Comparison of ENCODE assay signal across 2 cellular contexts in the genomic region with DNA sequence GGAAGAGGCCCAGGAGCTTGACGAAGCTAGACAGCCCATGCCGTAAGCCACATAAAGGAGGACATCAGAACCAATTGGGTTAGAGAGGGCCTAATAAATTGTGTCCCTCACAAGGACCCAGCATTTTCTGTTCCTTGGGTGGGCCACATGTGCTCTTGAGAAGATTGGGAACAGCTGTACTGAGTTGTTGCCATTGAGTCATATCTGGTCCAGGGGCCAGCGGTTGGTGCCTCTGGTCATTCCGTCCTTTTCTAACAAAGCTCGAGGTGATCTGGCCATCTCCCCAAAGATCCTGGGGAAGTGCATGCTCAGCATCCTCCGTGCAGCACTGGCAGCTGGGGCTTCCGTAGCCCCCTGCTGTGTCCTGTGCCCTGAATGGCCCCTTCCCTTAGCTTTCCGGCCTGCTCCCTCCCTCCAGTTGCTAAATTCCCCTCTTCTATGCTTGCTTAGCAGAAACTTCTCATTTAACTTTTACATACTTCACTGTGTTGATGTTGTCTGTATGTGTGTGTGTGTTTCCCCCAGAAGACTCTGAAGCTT.
TF ChIP-seq lines count a peak whose summit lies in the region.

No MANE protein-coding gene starts in this region.

TF ChIP-seq in GM23338, 12 proteins besides CTCF, POLR2A, EP300 and RAD21 (continued from another document):
- TF ChIP-seq, protein P1, sequence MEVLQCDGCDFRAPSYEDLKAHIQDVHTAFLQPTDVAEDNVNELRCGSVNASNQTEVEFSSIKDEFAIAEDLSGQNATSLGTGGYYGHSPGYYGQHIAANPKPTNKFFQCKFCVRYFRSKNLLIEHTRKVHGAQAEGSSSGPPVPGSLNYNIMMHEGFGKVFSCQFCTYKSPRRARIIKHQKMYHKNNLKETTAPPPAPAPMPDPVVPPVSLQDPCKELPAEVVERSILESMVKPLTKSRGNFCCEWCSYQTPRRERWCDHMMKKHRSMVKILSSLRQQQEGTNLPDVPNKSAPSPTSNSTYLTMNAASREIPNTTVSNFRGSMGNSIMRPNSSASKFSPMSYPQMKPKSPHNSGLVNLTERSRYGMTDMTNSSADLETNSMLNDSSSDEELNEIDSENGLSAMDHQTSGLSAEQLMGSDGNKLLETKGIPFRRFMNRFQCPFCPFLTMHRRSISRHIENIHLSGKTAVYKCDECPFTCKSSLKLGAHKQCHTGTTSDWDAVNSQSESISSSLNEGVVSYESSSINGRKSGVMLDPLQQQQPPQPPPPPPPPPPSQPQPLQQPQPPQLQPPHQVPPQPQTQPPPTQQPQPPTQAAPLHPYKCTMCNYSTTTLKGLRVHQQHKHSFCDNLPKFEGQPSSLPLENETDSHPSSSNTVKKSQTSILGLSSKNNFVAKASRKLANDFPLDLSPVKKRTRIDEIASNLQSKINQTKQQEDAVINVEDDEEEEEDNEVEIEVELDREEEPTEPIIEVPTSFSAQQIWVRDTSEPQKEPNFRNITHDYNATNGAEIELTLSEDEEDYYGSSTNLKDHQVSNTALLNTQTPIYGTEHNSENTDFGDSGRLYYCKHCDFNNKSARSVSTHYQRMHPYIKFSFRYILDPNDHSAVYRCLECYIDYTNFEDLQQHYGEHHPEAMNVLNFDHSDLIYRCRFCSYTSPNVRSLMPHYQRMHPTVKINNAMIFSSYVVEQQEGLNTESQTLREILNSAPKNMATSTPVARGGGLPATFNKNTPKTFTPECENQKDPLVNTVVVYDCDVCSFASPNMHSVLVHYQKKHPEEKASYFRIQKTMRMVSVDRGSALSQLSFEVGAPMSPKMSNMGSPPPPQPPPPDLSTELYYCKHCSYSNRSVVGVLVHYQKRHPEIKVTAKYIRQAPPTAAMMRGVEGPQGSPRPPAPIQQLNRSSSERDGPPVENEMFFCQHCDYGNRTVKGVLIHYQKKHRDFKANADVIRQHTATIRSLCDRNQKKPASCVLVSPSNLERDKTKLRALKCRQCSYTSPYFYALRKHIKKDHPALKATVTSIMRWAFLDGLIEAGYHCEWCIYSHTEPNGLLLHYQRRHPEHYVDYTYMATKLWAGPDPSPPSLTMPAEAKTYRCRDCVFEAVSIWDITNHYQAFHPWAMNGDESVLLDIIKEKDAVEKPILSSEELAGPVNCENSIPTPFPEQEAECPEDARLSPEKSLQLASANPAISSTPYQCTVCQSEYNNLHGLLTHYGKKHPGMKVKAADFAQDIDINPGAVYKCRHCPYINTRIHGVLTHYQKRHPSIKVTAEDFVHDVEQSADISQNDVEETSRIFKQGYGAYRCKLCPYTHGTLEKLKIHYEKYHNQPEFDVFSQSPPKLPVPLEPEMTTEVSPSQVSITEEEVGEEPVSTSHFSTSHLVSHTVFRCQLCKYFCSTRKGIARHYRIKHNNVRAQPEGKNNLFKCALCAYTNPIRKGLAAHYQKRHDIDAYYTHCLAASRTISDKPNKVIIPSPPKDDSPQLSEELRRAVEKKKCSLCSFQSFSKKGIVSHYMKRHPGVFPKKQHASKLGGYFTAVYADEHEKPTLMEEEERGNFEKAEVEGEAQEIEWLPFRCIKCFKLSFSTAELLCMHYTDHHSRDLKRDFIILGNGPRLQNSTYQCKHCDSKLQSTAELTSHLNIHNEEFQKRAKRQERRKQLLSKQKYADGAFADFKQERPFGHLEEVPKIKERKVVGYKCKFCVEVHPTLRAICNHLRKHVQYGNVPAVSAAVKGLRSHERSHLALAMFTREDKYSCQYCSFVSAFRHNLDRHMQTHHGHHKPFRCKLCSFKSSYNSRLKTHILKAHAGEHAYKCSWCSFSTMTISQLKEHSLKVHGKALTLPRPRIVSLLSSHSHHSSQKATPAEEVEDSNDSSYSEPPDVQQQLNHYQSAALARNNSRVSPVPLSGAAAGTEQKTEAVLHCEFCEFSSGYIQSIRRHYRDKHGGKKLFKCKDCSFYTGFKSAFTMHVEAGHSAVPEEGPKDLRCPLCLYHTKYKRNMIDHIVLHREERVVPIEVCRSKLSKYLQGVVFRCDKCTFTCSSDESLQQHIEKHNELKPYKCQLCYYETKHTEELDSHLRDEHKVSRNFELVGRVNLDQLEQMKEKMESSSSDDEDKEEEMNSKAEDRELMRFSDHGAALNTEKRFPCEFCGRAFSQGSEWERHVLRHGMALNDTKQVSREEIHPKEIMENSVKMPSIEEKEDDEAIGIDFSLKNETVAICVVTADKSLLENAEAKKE (CRISPR knock-in tag; IDR thresholded peaks at IDR 0.05) = no peak
- TF ChIP-seq EZH2phosphoT487 (IDR thresholded peaks at IDR 0.05; ENCODE audit: unreplicated experiment) (no peak), ZNF114 (CRISPR knock-in tag; IDR thresholded peaks at IDR 0.05) (no peak), EZH2 (IDR thresholded peaks at IDR 0.05; ENCODE audit: low read depth, unreplicated experiment) (no peak), STAT1 (IDR thresholded peaks at IDR 0.05; ENCODE audit: unreplicated experiment) (no peak)

TF ChIP-seq in H1, 55 proteins besides CTCF, POLR2A, EP300 and RAD21 (continued from another document):
- TF ChIP-seq MAFK (IDR thresholded peaks at IDR 0.05; ENCODE audit: low read depth, low read length) = peak; percentile 8; the same call in 1 of the 2 replicates
TF ChIP-seq in H1: peak in this region for 1.
